In the genomic region with DNA sequence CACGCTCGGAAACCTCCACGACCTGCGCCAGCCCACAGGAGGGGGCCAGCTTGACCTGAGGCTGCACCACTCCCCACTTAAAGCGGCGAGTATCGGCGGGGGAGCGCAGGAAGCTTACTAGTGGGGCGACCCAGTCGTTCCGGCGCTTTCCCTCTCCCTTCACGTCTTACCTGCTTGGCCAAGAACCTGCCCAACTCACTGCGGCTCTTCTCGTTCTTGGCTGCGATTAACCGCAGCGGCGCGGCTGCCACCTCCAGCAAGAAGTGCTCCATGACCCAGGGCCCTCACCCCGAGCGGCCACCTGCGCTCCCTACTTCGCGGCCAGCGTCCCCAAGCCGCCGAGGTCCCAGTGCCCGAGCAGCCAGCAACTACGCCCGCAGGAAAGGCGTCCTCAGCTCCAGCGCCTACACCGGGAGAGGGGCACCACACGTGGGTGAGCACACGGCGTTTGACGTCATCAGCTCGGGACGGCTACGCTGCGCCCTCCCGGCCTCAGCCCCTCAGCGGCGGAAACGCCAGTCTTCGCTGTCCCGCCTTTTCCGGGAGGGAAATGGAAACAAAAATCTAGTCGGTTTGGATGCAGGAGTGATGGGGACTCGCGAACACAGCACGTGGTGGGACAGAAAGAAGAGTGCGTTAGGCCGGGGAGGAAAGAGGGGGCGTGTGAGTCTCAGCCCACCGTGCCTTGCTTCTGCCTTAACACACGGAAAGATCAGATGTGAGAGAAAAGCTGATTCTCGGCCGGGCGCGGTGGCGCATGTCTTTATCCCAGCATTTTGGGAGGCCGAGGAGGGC, we compare ENCODE assay signal across 8 cellular contexts. TPM values are rescaled to one million over a fixed set of nuclear protein-coding genes. Genes with fewer than 3 reads are reported as not detected.
DNase-seq lines count a peak whose midpoint lies in the region; ATAC-seq, FAIRE-seq and TF ChIP-seq lines count a peak whose summit lies in the region.

A gene with protein sequence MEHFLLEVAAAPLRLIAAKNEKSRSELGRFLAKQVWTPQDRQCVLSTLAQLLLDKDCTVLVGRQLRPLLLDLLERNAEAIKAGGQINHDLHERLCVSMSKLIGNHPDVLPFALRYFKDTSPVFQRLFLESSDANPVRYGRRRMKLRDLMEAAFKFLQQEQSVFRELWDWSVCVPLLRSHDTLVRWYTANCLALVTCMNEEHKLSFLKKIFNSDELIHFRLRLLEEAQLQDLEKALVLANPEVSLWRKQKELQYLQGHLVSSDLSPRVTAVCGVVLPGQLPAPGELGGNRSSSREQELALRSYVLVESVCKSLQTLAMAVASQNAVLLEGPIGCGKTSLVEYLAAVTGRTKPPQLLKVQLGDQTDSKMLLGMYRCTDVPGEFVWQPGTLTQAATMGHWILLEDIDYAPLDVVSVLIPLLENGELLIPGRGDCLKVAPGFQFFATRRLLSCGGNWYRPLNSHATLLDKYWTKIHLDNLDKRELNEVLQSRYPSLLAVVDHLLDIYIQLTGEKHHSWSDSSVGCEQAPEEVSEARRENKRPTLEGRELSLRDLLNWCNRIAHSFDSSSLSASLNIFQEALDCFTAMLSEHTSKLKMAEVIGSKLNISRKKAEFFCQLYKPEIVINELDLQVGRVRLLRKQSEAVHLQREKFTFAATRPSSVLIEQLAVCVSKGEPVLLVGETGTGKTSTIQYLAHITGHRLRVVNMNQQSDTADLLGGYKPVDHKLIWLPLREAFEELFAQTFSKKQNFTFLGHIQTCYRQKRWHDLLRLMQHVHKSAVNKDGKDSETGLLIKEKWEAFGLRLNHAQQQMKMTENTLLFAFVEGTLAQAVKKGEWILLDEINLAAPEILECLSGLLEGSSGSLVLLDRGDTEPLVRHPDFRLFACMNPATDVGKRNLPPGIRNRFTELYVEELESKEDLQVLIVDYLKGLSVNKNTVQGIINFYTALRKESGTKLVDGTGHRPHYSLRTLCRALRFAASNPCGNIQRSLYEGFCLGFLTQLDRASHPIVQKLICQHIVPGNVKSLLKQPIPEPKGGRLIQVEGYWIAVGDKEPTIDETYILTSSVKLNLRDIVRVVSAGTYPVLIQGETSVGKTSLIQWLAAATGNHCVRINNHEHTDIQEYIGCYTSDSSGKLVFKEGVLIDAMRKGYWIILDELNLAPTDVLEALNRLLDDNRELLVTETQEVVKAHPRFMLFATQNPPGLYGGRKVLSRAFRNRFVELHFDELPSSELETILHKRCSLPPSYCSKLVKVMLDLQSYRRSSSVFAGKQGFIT (N-terminal part only) (minus strand): TSS at position 459 of the 795 bp plus-strand sequence. CDS start 187 bp downstream, at position 272.

- peak in 1 of 7 experiments; percentile 25 for TF ChIP-seq CTCF in body of pancreas (IDR thresholded peaks at IDR 0.05)

- ATAC-seq in GM18520 (IDR thresholded peaks at IDR 0.05; ENCODE audit: unreplicated experiment) (peak; percentile 96), HG03064 (IDR thresholded peaks at IDR 0.05; ENCODE audit: low read depth, unreplicated experiment) (peak; percentile 92), body of pancreas (peak; percentile 99), sciatic nerve (peak; percentile 100)

- peak; percentile 67 for FAIRE-seq in TTC549 (lab: Jason Lieb, UNC)

- intact Hi-C loops in body of pancreas (cut with DNase I): no loop called here
- intact Hi-C loops in sciatic nerve (cut with DNase I): no loop called here

- WGBS in body of pancreas, 2 donors: 0 to 1% methylated on average over 28 to 62 of the region's 65 CpGs

- H3K9me3 ChIP-seq in body of pancreas: no peaks in the 10 kb centered on the region

- DNase-seq in 8988T (peak; percentile 72), NCI-H2107 treated with DMSO at 0.1 percent for 48 hours (lab: John Stamatoyannopoulos, UW; ENCODE audit: unreplicated experiment) (peak; percentile 78), body of pancreas (peak; percentile 89 to 92 (median 90)), iPS DF 19.7 (ENCODE audit: low read depth, low spot score) (peak; percentile 91), sciatic nerve (ENCODE audit: low spot score) (peak; percentile 92)

- TF ChIP-seq POLR2A in body of pancreas (IDR thresholded peaks at IDR 0.05): peak; percentile 52 to 80 (median 77)

- H3K4me3 ChIP-seq in body of pancreas: peak within 1 kb of the TSS; percentile 64 to 86

- peak within 1 kb of the TSS; percentile 77 to 96 (median 87) for H3K27ac ChIP-seq in body of pancreas

- H3K4me1 ChIP-seq in body of pancreas: peaks cover 22% of the 10 kb centered on the region

- no peaks in the 10 kb centered on the region for H3K27me3 ChIP-seq in body of pancreas

- H3K36me3 ChIP-seq in body of pancreas (replicated peaks in 1 of 2; ENCODE audit: insufficient read depth in 1 of 2, low read depth in 2 of 2): no peaks in the 10 kb centered on the region

RNA-seq across cellular contexts. Expression of the gene that starts here (rescaled TPM):
- total RNA-seq in body of pancreas: 10 to 100 TPM; 17.9 to 26.7 TPM
- total RNA-seq in sciatic nerve: 55.0 TPM

Comparison
In these comparisons a context has a peak if more than half of its experiments do, and no peak if none do; other contexts are left out.
1. Peak in every context shown above with its lines: DNase-seq, ATAC-seq, H3K4me3 ChIP-seq and H3K27ac ChIP-seq.